In genomic region chr7:38796636-38797501, GRCh38 we compare ENCODE assay signal across 8 cellular contexts.
DNase-seq lines count a peak whose midpoint lies in the region; ATAC-seq, FAIRE-seq and TF ChIP-seq lines count a peak whose summit lies in the region.

No MANE protein-coding gene starts in this region.

- H3K27ac ChIP-seq in SJCRH30: no peak overlapping the region

- FAIRE-seq in G401.6 (lab: Jason Lieb, UNC): peak; percentile 98

- no peaks in the 10 kb centered on the region for H3K9me3 Mint-ChIP-seq in immature natural killer cell
- H3K9me3 Mint-ChIP-seq in activated T-helper 17 cell treated with anti-CD3 and anti-CD28 coated beads, Interleukin-2, amount 50 U/mL, for 72 hours: no peaks in the 10 kb centered on the region

- H3K9me3 ChIP-seq in SJCRH30 (replicated peaks): no peaks in the 10 kb centered on the region

- no peak for ATAC-seq in activated T-helper 17 cell treated with anti-CD3 and anti-CD28 coated beads, Interleukin-2, amount 50 U/mL, for 72 hours (replicated peaks)
- no peak for ATAC-seq in HG03280 (IDR thresholded peaks at IDR 0.05; ENCODE audit: unreplicated experiment)

- H3K27ac Mint-ChIP-seq in immature natural killer cell: peak overlapping the region in 1 of 6 donors; percentile 8
- no peak overlapping the region for H3K27ac Mint-ChIP-seq in activated T-helper 17 cell treated with anti-CD3 and anti-CD28 coated beads, Interleukin-2, amount 50 U/mL, for 72 hours

- peaks cover 0 to 28% (median 10%) of the 10 kb centered on the region in 3 donors for H3K36me3 Mint-ChIP-seq in immature natural killer cell
- peaks cover 49% of the 10 kb centered on the region for H3K36me3 Mint-ChIP-seq in activated T-helper 17 cell treated with anti-CD3 and anti-CD28 coated beads, Interleukin-2, amount 50 U/mL, for 72 hours (ENCODE audit: low read depth)

- TF ChIP-seq CTCF in LNCaP clone FGC (IDR thresholded peaks at IDR 0.05; ENCODE audit: control insufficient read depth, extremely low read depth, insufficient read depth): peak; percentile 65

- H3K27me3 Mint-ChIP-seq in immature natural killer cell (ENCODE audit: low read depth in 3 of 3): peaks cover 0 to 1% (median 0%) of the 10 kb centered on the region in 3 donors
- H3K27me3 Mint-ChIP-seq in activated T-helper 17 cell treated with anti-CD3 and anti-CD28 coated beads, Interleukin-2, amount 50 U/mL, for 72 hours: no peaks in the 10 kb centered on the region

- H3K4me3 ChIP-seq in LNCaP clone FGC (ENCODE audit: low read depth, low read length): no peak overlapping the region
- H3K4me3 ChIP-seq in SJCRH30: no peak overlapping the region

- no peaks in the 10 kb centered on the region for H3K27me3 ChIP-seq in SJCRH30

- no peaks in the 10 kb centered on the region for H3K4me1 Mint-ChIP-seq in immature natural killer cell
- no peaks in the 10 kb centered on the region for H3K4me1 Mint-ChIP-seq in activated T-helper 17 cell treated with anti-CD3 and anti-CD28 coated beads, Interleukin-2, amount 50 U/mL, for 72 hours

- DNase-seq in LNCaP clone FGC (ENCODE audit: low read depth) (no peak), SJCRH30 (peak; percentile 33 to 73), astrocyte of the hippocampus (ENCODE audit: low read depth, low spot score) (peak; percentile 80), immature natural killer cell (peak; percentile 10 to 36 (median 34))
- peak; percentile 5 to 30 for DNase-seq in stimulated activated CD4-positive, alpha-beta T cell treated with anti-CD3 and anti-CD28 coated beads, Interleukin-1b, Interleukin-23, amount 100 ng/mL, for 4 hours (ENCODE audit: low read depth in 2 of 2)

- H3K36me3 ChIP-seq in SJCRH30: no peaks in the 10 kb centered on the region

- H3K4me3 Mint-ChIP-seq in immature natural killer cell: no peak overlapping the region
- H3K4me3 Mint-ChIP-seq in activated T-helper 17 cell treated with anti-CD3 and anti-CD28 coated beads, Interleukin-2, amount 50 U/mL, for 72 hours: no peak overlapping the region

- no peaks in the 10 kb centered on the region for H3K4me1 ChIP-seq in SJCRH30
